1 cellular context compared by ENCODE assay signal in the genomic region with DNA sequence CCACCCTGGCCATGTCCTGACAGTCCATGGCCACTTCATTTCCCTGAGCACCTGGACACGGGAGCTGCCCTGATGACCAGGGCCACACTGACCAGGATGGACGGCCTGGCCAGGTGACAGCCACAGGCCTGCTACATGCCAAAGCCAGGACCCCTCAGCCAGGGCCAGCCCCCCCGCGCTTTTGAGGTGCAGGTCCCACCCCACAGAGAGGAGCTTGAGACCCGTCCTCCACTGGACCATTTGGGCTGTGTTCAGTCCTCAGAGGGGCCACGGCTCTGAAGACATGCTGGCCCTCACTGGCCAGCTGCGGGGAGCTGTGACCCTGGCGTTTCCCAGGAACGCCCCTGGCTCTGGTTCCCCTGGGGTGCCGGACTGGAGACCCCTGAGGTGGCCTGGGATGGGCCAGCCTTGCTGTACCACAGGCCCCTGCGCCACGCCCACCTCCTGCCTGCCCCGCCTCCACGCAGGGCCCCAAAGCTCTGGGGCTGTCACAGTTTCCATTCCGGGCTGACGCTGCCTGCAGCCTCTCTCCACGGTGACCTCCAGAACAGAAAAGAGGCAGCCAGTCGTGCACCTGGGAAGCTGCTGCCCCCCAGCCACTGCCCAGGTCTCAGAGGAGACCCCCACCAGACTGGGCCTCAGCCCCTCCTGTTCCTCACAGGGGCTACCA.
TF ChIP-seq lines count a peak whose summit lies in the region.

No MANE protein-coding gene starts in this region.

TF ChIP-seq in H1, 55 proteins besides CTCF, POLR2A, EP300 and RAD21:
- TF ChIP-seq SIN3A (conservative IDR thresholded peaks at IDR 0.05 in 1 of 2, IDR thresholded peaks at IDR 0.05 in 1 of 2; ENCODE audit: low read depth in 1 of 2, low read length in 2 of 2) (peak in 1 of 2 experiments; percentile 42; a peak in 1 of 4 replicates), NANOG (IDR thresholded peaks at IDR 0.05; ENCODE audit: insufficient read depth, low read depth, low read length, poor library complexity, severe bottlenecking) (no peak), SRF (IDR thresholded peaks at IDR 0.05; ENCODE audit: low read depth, low read length) (no peak), SP4 (IDR thresholded peaks at IDR 0.05; ENCODE audit: low read length) (no peak), PHF8 (conservative IDR thresholded peaks at IDR 0.05; ENCODE audit: low read depth, low read length) (no peak)
